ENCODE assay signal across 7 cellular contexts in the genomic region with DNA sequence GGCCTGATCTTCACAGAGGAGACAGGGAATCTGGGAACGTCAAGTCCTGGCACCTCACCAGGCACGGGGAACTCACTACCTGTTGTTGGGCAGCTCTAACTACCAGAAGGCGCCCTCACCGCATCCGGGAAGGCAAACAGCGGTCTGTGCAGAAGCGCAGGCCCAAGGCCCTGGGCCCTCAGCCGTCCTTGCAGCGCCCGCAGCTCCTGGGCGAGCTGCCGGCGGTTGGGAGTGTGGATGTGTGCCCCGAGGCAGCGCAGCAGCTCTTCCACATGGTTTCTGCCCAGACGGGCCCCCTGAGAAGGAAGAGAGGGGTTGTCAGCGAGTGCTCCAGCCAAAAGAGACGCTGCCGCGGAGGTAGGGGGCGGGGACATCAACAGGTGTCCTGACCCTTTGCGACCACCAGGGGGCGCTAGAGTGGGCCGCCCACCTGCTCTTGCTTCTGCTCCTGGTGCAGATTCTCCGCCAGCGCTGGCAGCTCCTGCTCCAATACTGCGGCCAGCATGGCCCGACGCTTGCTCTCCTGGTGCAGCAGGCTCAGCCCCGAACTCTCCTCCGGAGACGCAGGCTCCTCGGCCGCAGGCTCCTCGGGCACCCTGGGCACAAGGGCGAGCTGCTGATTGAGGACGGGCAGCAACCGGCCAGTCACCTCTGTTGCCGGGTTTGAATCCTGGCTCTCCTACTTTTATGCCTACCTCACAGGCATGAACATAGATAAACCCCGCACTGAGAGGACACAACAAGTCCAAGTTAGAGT. TPM values are rescaled to one million over a fixed set of nuclear protein-coding genes. Genes with fewer than 3 reads are reported as not detected.
DNase-seq lines count a peak whose midpoint lies in the region; ATAC-seq and TF ChIP-seq lines count a peak whose summit lies in the region.

No MANE protein-coding gene starts in this region.

- H3K79me2 ChIP-seq in hepatocyte = no peaks in the 10 kb centered on the region

- in situ Hi-C loops in KBM-7 (cut with MboI; ENCODE audit: low pct_unique_long_range_greater_than_20kb, low sequenced_read_pairs) (no loop called here), gastrocnemius medialis (cut with MboI; ENCODE audit: low sequenced_read_pairs in 4 of 4) (loop anchor here in 2 of 4 donors (5.0 kb wide), 1 partner anchor 35 kb away; a partner anchor contains a TSS)

- H3K4me1 ChIP-seq in hepatocyte (ENCODE audit: insufficient read depth) = no peaks in the 10 kb centered on the region
- H3K4me1 ChIP-seq in gastrocnemius medialis = no peaks in the 10 kb centered on the region

- no peaks in the 10 kb centered on the region for H3K27me3 ChIP-seq in hepatocyte
- no peaks in the 10 kb centered on the region for H3K27me3 ChIP-seq in gastrocnemius medialis

- no peaks in the 10 kb centered on the region for H3K9me2 ChIP-seq in hepatocyte (replicated peaks; ENCODE audit: insufficient read depth)

- peak; percentile 94 for TF ChIP-seq CTCF in GM12865 (IDR thresholded peaks at IDR 0.05; ENCODE audit: insufficient read depth, low read depth, low read length, missing control alignments)
- TF ChIP-seq CTCF in hepatocyte (IDR thresholded peaks at IDR 0.05; ENCODE audit: poor library complexity) = peak; percentile 90
- peak; percentile 94 to 98 (median 98) for TF ChIP-seq CTCF in gastrocnemius medialis (IDR thresholded peaks at IDR 0.05 in 4 of 5, conservative IDR thresholded peaks at IDR 0.05 in 1 of 5)

- no peak overlapping the region for H2AFZ ChIP-seq in hepatocyte

- H3K4me2 ChIP-seq in hepatocyte = peak overlapping the region; percentile 74

- DNase-seq in GM12865 (ENCODE audit: low read depth) = peak; percentile 77
- peak; percentile 92 for DNase-seq in KBM-7
- peak; percentile 53 to 88 (median 75) for DNase-seq in T-helper 2 cell
- peak; percentile 34 for DNase-seq in amniotic epithelial cell (ENCODE audit: low read depth)
- DNase-seq in hepatocyte (ENCODE audit: low spot score) = peak; percentile 77
- peak; percentile 54 to 73 for DNase-seq in gastrocnemius medialis

- intact Hi-C loops in gastrocnemius medialis (cut with DNase I; ENCODE audit: low total_unique reads) = loop anchor here (1.0 kb wide), 2 partner anchors 31 to 38 kb away; no protein-coding TSS in a partner anchor

- TF ChIP-seq POLR2A in gastrocnemius medialis (IDR thresholded peaks at IDR 0.05) (no peak), GM18505 (IDR thresholded peaks at IDR 0.05; ENCODE audit: borderline replicate concordance, extremely low read depth, insufficient read depth, insufficient read length) (no peak)

- 39% methylated on average over 40 of the region's 40 CpGs for WGBS in hepatocyte (ENCODE audit: low lambda C conversion rate, missing lambda C conversion rate)

- peak; percentile 73 to 94 for ATAC-seq in gastrocnemius medialis
- no peak for ATAC-seq in GM18505 (IDR thresholded peaks at IDR 0.05; ENCODE audit: unreplicated experiment)

- H3K36me3 ChIP-seq in hepatocyte (replicated peaks; ENCODE audit: insufficient read depth, low read depth) (no peaks in the 10 kb centered on the region), gastrocnemius medialis (peaks cover 0 to 58% of the 10 kb centered on the region in 2 donors)

- H3K4me3 ChIP-seq in GM12865 (ENCODE audit: low read depth, low read length) (no peak overlapping the region), hepatocyte (no peak overlapping the region), gastrocnemius medialis (no peak overlapping the region)

- no peaks in the 10 kb centered on the region for H4K20me1 ChIP-seq in hepatocyte (ENCODE audit: insufficient read depth, poor library complexity, severe bottlenecking)

- H3K9me3 ChIP-seq in hepatocyte (ENCODE audit: low read depth) (no peaks in the 10 kb centered on the region), gastrocnemius medialis (no peaks in the 10 kb centered on the region)

- H3K27ac ChIP-seq in hepatocyte (no peak overlapping the region), gastrocnemius medialis (no peak overlapping the region)

RNA-seq across cellular contexts. Expression of a gene that starts 9.3 kb away (rescaled TPM):
- 4.3 and 6.3 TPM in 2 replicates for total RNA-seq in hepatocyte
- 20.4 and 24.8 TPM in 2 replicates for polyA plus RNA-seq in hepatocyte
- 10 to 100 TPM; 16.5 to 29.1 (median 18.4) TPM for total RNA-seq in gastrocnemius medialis

RNA-seq across cellular contexts. Expression of a gene that starts 15.6 kb away (rescaled TPM):
- total RNA-seq in hepatocyte = 10.6 and 12.1 TPM in 2 replicates
- polyA plus RNA-seq in hepatocyte = 21.7 and 26.2 TPM in 2 replicates
- under 1 TPM in 1 of 4 donors, not detected in 3; 0.66 TPM for total RNA-seq in gastrocnemius medialis

RNA-seq across cellular contexts. Expression of a gene that starts 17.2 kb away (rescaled TPM):
- total RNA-seq in hepatocyte (not detected in 2 replicates), gastrocnemius medialis (10 to 100 TPM; 13.2 to 35.7 (median 19.3) TPM)
- polyA plus RNA-seq in hepatocyte = not detected in 2 replicates

RNA-seq across cellular contexts. Expression of a gene that starts 25.7 kb away (rescaled TPM):
- total RNA-seq in hepatocyte = not detected in 2 replicates
- 0.19 TPM in 1 of 2 replicates, not detected in the other for polyA plus RNA-seq in hepatocyte
- not detected for total RNA-seq in gastrocnemius medialis

RNA-seq across cellular contexts. Expression of a gene that starts 35.0 kb away (rescaled TPM):
- total RNA-seq in hepatocyte = 0.32 and 0.47 TPM in 2 replicates
- polyA plus RNA-seq in hepatocyte = 1.5 and 2.2 TPM in 2 replicates
- total RNA-seq in gastrocnemius medialis = under 1 TPM in 3 of 4 donors, not detected in 1; 0.23 to 0.51 (median 0.35) TPM

Comparison
In these comparisons a context has a peak if more than half of its experiments do, and no peak if none do; other contexts are left out.
1. DNase-seq: peak in every context shown above with its lines; median percentile 92 in KBM-7; 77 in GM12865; 77 in hepatocyte; 75 in T-helper 2 cell; 64 in gastrocnemius medialis; 34 in amniotic epithelial cell.
2. RNA of a gene that starts 17.2 kb away (total RNA-seq): 13.2 to 35.7 TPM in gastrocnemius medialis; not detected in hepatocyte; every median in the first group is over 10 times any median in the second.
3. Peak in every context shown above with its lines, with median percentiles within 50 percentile points of each other: CTCF ChIP-seq.